1 cellular context compared by ENCODE assay signal in the genomic region with DNA sequence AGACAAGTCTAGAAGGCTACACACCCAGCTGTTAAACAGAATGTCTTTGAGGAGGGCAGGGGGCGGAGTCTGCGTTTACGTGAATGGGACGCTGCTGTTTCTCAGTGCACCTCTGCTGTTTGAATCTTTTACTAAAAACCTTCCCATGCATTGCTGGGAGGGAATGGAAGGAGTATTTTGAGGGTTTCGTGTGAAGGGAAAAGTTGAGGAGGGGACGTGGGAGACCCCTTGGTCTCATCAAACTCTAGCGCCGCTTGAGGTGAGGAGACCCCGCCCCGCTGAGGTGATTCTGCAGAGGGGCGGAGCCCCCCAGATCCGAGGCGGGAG.
TF ChIP-seq lines count a peak whose summit lies in the region.

No MANE protein-coding gene starts in this region.

TF ChIP-seq in IMR-90, 13 proteins besides CTCF, POLR2A, EP300 and RAD21 (continued from another document):
- TF ChIP-seq MAZ (IDR thresholded peaks at IDR 0.05; ENCODE audit: borderline replicate concordance, low read depth, low read length) (no peak), RFX5 (IDR thresholded peaks at IDR 0.05; ENCODE audit: low read depth, low read length) (no peak), MXI1 (IDR thresholded peaks at IDR 0.05; ENCODE audit: borderline replicate concordance, low read depth, low read length) (no peak), SMC3 (IDR thresholded peaks at IDR 0.05; ENCODE audit: low read depth, low read length) (no peak)
TF ChIP-seq in IMR-90: peak in this region for 0.
